In the genomic region with DNA sequence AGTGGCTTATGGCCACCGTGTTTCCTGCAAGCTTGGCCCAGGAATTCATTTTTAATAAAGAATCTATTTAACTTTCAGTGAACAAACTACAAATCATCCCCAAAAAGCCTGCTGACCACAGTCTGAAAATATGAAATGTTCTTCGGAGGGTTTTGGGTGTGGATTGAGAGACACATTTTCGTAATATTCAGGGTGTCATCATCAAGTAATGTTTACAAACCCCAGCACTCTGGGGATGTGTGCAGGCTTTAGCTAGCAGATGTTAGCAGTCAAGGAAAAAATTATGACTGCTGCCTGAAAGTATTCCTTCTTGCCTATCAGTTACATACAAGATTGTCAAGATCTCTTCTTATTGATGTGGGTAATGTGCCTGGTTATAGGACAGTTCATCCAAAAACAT, we compare ENCODE assay signal across 10 cellular contexts.
DNase-seq lines count a peak whose midpoint lies in the region; ATAC-seq, FAIRE-seq and TF ChIP-seq lines count a peak whose summit lies in the region.
"Had no signal": no experiment of that assay in that cellular context is flagged by ENCODE, and none has a peak within 500 bp of the region (broad histone marks: within the 10 kb centered on the region; RNA-seq: fewer than 3 reads in every experiment).

No MANE protein-coding gene starts in this region.

- no peaks in the 10 kb centered on the region for H3K9me3 Mint-ChIP-seq in endothelial cell (ENCODE audit: unreplicated experiment)

- no peak overlapping the region for H3K4me3 Mint-ChIP-seq in endothelial cell (ENCODE audit: unreplicated experiment)

- H3K4me3 ChIP-seq in AG10803 (ENCODE audit: low read length) (no peak overlapping the region), bronchial epithelial cell (ENCODE audit: low read depth, low read length) (no peak overlapping the region), Peyer's patch (no peak overlapping the region)
- H3K4me3 ChIP-seq: GM12878 had no signal

- H3K36me3 ChIP-seq in bronchial epithelial cell (ENCODE audit: control insufficient read depth, insufficient read depth, low read length) (no peaks in the 10 kb centered on the region), Peyer's patch (no peaks in the 10 kb centered on the region)

- no peak overlapping the region for H3K27ac ChIP-seq in Peyer's patch

- TF ChIP-seq CTCF in AG10803 (conservative IDR thresholded peaks at IDR 0.05; ENCODE audit: low read length) (no peak), bronchial epithelial cell (IDR thresholded peaks at IDR 0.05; ENCODE audit: insufficient read depth, low read length, severe bottlenecking) (no peak), Peyer's patch (IDR thresholded peaks at IDR 0.05) (no peak), endothelial cell (IDR thresholded peaks at IDR 0.05; ENCODE audit: unreplicated experiment) (no peak)

- H3K27me3 Mint-ChIP-seq in endothelial cell (ENCODE audit: unreplicated experiment) = no peaks in the 10 kb centered on the region

- H3K9me3 ChIP-seq in Peyer's patch = no peaks in the 10 kb centered on the region

- peak; percentile 95 for DNase-seq in AG10803 (ENCODE audit: low read depth)
- DNase-seq in MV-4-11 (lab: John Stamatoyannopoulos, UW) = peak; percentile 63
- peak; percentile 84 for DNase-seq in bronchial epithelial cell (ENCODE audit: low read depth)
- peak; percentile 15 for DNase-seq in left kidney (ENCODE audit: low read depth, low spot score)
- no peak for DNase-seq in Peyer's patch
- no peak for DNase-seq in endothelial cell (ENCODE audit: low spot score)
- DNase-seq: aorta had no signal

- no peak for ATAC-seq in HG03045 (IDR thresholded peaks at IDR 0.05; ENCODE audit: unreplicated experiment)
- no peak for ATAC-seq in GM19035 (IDR thresholded peaks at IDR 0.05; ENCODE audit: unreplicated experiment)
- ATAC-seq: GM12878 had no signal

- H3K27me3 ChIP-seq in bronchial epithelial cell (ENCODE audit: control insufficient read depth, insufficient read depth, low read length) (no peaks in the 10 kb centered on the region), Peyer's patch (no peaks in the 10 kb centered on the region)

- no peaks in the 10 kb centered on the region for H3K4me1 Mint-ChIP-seq in endothelial cell (ENCODE audit: unreplicated experiment)

- no peak overlapping the region for H3K27ac Mint-ChIP-seq in endothelial cell (ENCODE audit: unreplicated experiment)

- no peak for FAIRE-seq in bronchial epithelial cell (lab: Jason Lieb, UNC)

- no peaks in the 10 kb centered on the region for H3K4me1 ChIP-seq in Peyer's patch

- H3K36me3 Mint-ChIP-seq in endothelial cell (ENCODE audit: low read depth, unreplicated experiment) = no peaks in the 10 kb centered on the region

- TF ChIP-seq POLR2A in Peyer's patch (IDR thresholded peaks at IDR 0.05) = no peak

Comparison
In these comparisons a context has a peak if more than half of its experiments do, and no peak if none do; other contexts are left out.
1. DNase-seq: peak in AG10803 (single experiment), MV-4-11 (single experiment), bronchial epithelial cell (single experiment) and left kidney (single experiment); none in Peyer's patch (0 of 3) and endothelial cell (single experiment).